Comparison of ENCODE assay signal across 1 cellular context in the genomic region with DNA sequence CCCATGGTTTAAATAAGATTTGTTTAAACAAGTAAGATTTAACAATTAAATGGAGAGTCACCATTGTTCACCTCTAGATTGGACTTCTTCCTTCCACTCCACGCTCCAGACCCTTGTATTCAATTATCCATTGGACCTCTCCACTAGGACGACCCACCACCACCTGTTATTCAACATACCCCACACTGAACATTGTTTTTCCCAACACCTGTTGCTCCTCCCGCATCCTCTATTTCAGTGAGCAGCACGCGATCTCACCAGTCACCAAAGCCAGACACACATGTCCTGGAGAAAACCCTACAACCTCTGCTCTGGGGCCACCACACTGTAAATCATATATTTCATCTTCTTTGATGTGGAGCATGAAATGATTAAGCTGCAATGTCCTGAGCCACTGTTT.
TF ChIP-seq lines count a peak whose summit lies in the region.

No MANE protein-coding gene starts in this region.

TF ChIP-seq in GM23338, 12 proteins besides CTCF, POLR2A, EP300 and RAD21 (continued from another document):
- TF ChIP-seq, protein P1, sequence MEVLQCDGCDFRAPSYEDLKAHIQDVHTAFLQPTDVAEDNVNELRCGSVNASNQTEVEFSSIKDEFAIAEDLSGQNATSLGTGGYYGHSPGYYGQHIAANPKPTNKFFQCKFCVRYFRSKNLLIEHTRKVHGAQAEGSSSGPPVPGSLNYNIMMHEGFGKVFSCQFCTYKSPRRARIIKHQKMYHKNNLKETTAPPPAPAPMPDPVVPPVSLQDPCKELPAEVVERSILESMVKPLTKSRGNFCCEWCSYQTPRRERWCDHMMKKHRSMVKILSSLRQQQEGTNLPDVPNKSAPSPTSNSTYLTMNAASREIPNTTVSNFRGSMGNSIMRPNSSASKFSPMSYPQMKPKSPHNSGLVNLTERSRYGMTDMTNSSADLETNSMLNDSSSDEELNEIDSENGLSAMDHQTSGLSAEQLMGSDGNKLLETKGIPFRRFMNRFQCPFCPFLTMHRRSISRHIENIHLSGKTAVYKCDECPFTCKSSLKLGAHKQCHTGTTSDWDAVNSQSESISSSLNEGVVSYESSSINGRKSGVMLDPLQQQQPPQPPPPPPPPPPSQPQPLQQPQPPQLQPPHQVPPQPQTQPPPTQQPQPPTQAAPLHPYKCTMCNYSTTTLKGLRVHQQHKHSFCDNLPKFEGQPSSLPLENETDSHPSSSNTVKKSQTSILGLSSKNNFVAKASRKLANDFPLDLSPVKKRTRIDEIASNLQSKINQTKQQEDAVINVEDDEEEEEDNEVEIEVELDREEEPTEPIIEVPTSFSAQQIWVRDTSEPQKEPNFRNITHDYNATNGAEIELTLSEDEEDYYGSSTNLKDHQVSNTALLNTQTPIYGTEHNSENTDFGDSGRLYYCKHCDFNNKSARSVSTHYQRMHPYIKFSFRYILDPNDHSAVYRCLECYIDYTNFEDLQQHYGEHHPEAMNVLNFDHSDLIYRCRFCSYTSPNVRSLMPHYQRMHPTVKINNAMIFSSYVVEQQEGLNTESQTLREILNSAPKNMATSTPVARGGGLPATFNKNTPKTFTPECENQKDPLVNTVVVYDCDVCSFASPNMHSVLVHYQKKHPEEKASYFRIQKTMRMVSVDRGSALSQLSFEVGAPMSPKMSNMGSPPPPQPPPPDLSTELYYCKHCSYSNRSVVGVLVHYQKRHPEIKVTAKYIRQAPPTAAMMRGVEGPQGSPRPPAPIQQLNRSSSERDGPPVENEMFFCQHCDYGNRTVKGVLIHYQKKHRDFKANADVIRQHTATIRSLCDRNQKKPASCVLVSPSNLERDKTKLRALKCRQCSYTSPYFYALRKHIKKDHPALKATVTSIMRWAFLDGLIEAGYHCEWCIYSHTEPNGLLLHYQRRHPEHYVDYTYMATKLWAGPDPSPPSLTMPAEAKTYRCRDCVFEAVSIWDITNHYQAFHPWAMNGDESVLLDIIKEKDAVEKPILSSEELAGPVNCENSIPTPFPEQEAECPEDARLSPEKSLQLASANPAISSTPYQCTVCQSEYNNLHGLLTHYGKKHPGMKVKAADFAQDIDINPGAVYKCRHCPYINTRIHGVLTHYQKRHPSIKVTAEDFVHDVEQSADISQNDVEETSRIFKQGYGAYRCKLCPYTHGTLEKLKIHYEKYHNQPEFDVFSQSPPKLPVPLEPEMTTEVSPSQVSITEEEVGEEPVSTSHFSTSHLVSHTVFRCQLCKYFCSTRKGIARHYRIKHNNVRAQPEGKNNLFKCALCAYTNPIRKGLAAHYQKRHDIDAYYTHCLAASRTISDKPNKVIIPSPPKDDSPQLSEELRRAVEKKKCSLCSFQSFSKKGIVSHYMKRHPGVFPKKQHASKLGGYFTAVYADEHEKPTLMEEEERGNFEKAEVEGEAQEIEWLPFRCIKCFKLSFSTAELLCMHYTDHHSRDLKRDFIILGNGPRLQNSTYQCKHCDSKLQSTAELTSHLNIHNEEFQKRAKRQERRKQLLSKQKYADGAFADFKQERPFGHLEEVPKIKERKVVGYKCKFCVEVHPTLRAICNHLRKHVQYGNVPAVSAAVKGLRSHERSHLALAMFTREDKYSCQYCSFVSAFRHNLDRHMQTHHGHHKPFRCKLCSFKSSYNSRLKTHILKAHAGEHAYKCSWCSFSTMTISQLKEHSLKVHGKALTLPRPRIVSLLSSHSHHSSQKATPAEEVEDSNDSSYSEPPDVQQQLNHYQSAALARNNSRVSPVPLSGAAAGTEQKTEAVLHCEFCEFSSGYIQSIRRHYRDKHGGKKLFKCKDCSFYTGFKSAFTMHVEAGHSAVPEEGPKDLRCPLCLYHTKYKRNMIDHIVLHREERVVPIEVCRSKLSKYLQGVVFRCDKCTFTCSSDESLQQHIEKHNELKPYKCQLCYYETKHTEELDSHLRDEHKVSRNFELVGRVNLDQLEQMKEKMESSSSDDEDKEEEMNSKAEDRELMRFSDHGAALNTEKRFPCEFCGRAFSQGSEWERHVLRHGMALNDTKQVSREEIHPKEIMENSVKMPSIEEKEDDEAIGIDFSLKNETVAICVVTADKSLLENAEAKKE (CRISPR knock-in tag; IDR thresholded peaks at IDR 0.05) = no peak
- TF ChIP-seq JUNB (IDR thresholded peaks at IDR 0.05; ENCODE audit: unreplicated experiment) (no peak), EZH2phosphoT487 (IDR thresholded peaks at IDR 0.05; ENCODE audit: unreplicated experiment) (no peak), EZH2 (IDR thresholded peaks at IDR 0.05; ENCODE audit: low read depth, unreplicated experiment) (no peak)
TF ChIP-seq in GM23338: peak in this region for 0.
